Comparison of ENCODE assay signal across 1 cellular context in genomic region chr17:63783522-63783921, GRCh38.
TF ChIP-seq lines count a peak whose summit lies in the region.

No MANE protein-coding gene starts in this region.

TF ChIP-seq in WTC11, 78 proteins besides CTCF, POLR2A, EP300 and RAD21 (continued from another document):
- TF ChIP-seq ARID4B (CRISPR knock-in tag; IDR thresholded peaks at IDR 0.05; ENCODE audit: borderline replicate concordance) (no peak), NFATC4 (CRISPR knock-in tag; IDR thresholded peaks at IDR 0.05) (no peak), RELA (CRISPR knock-in tag; IDR thresholded peaks at IDR 0.05; ENCODE audit: borderline replicate concordance) (no peak), MAX (CRISPR knock-in tag; IDR thresholded peaks at IDR 0.05) (no peak), NR1H2 (CRISPR knock-in tag; IDR thresholded peaks at IDR 0.05) (no peak), ZBTB21 (CRISPR knock-in tag; IDR thresholded peaks at IDR 0.05; ENCODE audit: borderline replicate concordance) (no peak)
